ENCODE assay signal across 26 cellular contexts in genomic region chr2:141714486-141714885, GRCh38.
"Had no signal": no experiment of that assay in that cellular context is flagged by ENCODE, and none has a peak within 500 bp of the region (broad histone marks: within the 10 kb centered on the region; RNA-seq: fewer than 3 reads in every experiment).

No MANE protein-coding gene starts in this region.

- H3K27ac ChIP-seq: SK-N-MC, VCaP had no signal

- H3K4me1 Mint-ChIP-seq: activated CD4-positive, alpha-beta T cell treated with anti-CD3 and anti-CD28 coated beads, Interleukin-2, amount 10 ng/mL, durations not matched to agents 7 days and 5 days; T-cell had no signal

- H3K4me3 Mint-ChIP-seq: activated CD4-positive, alpha-beta memory T cell treated with anti-CD3 and anti-CD28 coated beads for 36 hours; activated CD4-positive, alpha-beta T cell treated with anti-CD3 and anti-CD28 coated beads, Interleukin-2, amount 10 ng/mL, durations not matched to agents 7 days and 5 days; activated naive CD8-positive, alpha-beta T cell; activated T-cell treated with anti-CD3 and anti-CD28 coated beads, Interleukin-2, amount 50 U/mL, for 4 hours; T-cell had no signal

- H3K4me3 ChIP-seq: MG63, SK-N-MC had no signal

- DNase-seq: activated CD4-positive, alpha-beta memory T cell treated with anti-CD3 and anti-CD28 coated beads for 36 hours; activated CD4-positive, alpha-beta T cell treated with anti-CD3 and anti-CD28 coated beads, Interleukin-2, amount 10 ng/mL, durations not matched to agents 7 days and 5 days; activated CD4-positive, CD25-positive, alpha-beta regulatory T cell; activated CD8-positive, alpha-beta memory T cell treated with anti-CD3 and anti-CD28 coated beads for 24 hours; activated effector memory CD4-positive, alpha-beta T cell treated with anti-CD3 and anti-CD28 coated beads, Interleukin-2, amount 50 U/mL, for 16 hours; activated naive CD4-positive, alpha-beta T cell treated with Interleukin-2 at 50 U/mL for 16 hours; activated T-cell treated with anti-CD3 and anti-CD28 coated beads, Interleukin-2, amount 50 U/mL, for 4 hours; MG63; MV-4-11; NCI-H1092 treated with DMSO at 0.1 percent for 48 hours; NCI-H1417 treated with DMSO at 0.1 percent for 48 hours; NCI-H1694; NCI-H2029; NCI-H2107; NCI-H510A treated with DMSO at 0.1 percent for 48 hours; NCI-H69; NK-92 treated with Interleukin-12 subunit alpha and Interleukin-12 subunit beta, amount 100 ng/mL, for 24 hours; OCI-M1; RPMI8226; T-cell; T-helper 2 cell had no signal

- H3K36me3 Mint-ChIP-seq: activated CD4-positive, alpha-beta memory T cell treated with anti-CD3 and anti-CD28 coated beads for 36 hours; activated naive CD8-positive, alpha-beta T cell; T-cell had no signal

- H3K27me3 ChIP-seq: MG63 had no signal

- H3K27ac Mint-ChIP-seq: activated CD4-positive, alpha-beta memory T cell treated with anti-CD3 and anti-CD28 coated beads for 36 hours; activated CD4-positive, alpha-beta T cell treated with anti-CD3 and anti-CD28 coated beads, Interleukin-2, amount 10 ng/mL, durations not matched to agents 7 days and 5 days; activated naive CD8-positive, alpha-beta T cell; T-cell had no signal

- H3K9me3 ChIP-seq: MG63 had no signal

- H3K9me3 Mint-ChIP-seq: activated CD4-positive, alpha-beta T cell treated with anti-CD3 and anti-CD28 coated beads, Interleukin-2, amount 10 ng/mL, durations not matched to agents 7 days and 5 days had no signal

- H3K27me3 Mint-ChIP-seq: activated CD4-positive, alpha-beta memory T cell treated with anti-CD3 and anti-CD28 coated beads for 36 hours; activated CD4-positive, alpha-beta T cell treated with anti-CD3 and anti-CD28 coated beads, Interleukin-2, amount 10 ng/mL, durations not matched to agents 7 days and 5 days; activated naive CD8-positive, alpha-beta T cell; T-cell had no signal

- H3K36me3 ChIP-seq: MG63 had no signal

- ATAC-seq: activated T-cell treated with anti-CD3 and anti-CD28 coated beads, Interleukin-2, amount 50 U/mL, for 4 hours; Panc1; Right ventricle myocardium inferior; T-cell had no signal
